8 cellular contexts compared by ENCODE assay signal in genomic region chr11:119095066-119095880, GRCh38. TPM values are rescaled to one million over a fixed set of nuclear protein-coding genes. Genes with fewer than 3 reads are reported as not detected.
DNase-seq lines count a peak whose midpoint lies in the region; ATAC-seq and TF ChIP-seq lines count a peak whose summit lies in the region.

No MANE protein-coding gene starts in this region.

- H3K36me3 ChIP-seq in mucosa of descending colon (ENCODE audit: low read depth), result no peaks in the 10 kb centered on the region

- no peaks in the 10 kb centered on the region for H3K9me3 ChIP-seq in mucosa of descending colon

- peaks cover 18% of the 10 kb centered on the region for H3K4me1 ChIP-seq in mucosa of descending colon (ENCODE audit: low read depth)

- ATAC-seq in GM21717 (IDR thresholded peaks at IDR 0.05; ENCODE audit: unreplicated experiment) (peak; percentile 67), mucosa of descending colon (peak; percentile 92)

- TF ChIP-seq CTCF in epithelial cell of proximal tubule (conservative IDR thresholded peaks at IDR 0.05; ENCODE audit: low read depth, low read length), result no peak
- no peak for TF ChIP-seq CTCF in mucosa of descending colon (IDR thresholded peaks at IDR 0.05)

- H3K4me3 ChIP-seq in Jurkat, Clone E6-1 (ENCODE audit: low read length), result peak overlapping the region; percentile 69
- H3K4me3 ChIP-seq in epithelial cell of proximal tubule (ENCODE audit: low read depth, low read length) (peak overlapping the region; percentile 82), mucosa of descending colon (peak overlapping the region; percentile 73)

- DNase-seq in DMS53 (lab: John Stamatoyannopoulos, UW) (peak; percentile 100), OCI-M2 (lab: John Stamatoyannopoulos, UW; ENCODE audit: unreplicated experiment) (peak; percentile 71), epithelial cell of proximal tubule (ENCODE audit: low read depth) (peak; percentile 94), mucosa of descending colon (peak; percentile 98 to 99 (median 98))
- DNase-seq in Jurkat, Clone E6-1 (ENCODE audit: low read depth, low spot score), result peak; percentile 100
- peak; percentile 98 for DNase-seq in activated T-cell treated with anti-CD3 and anti-CD28 coated beads, Interleukin-2, amount 50 U/mL, for 1 hour
- peak; percentile 96 to 98 for DNase-seq in stimulated activated CD8-positive, alpha-beta memory T cell treated with anti-CD3 and anti-CD28 coated beads, Interleukin-4, amount 100 ng/mL, for 1 hour (ENCODE audit: low read depth in 2 of 2, low spot score in 1 of 2)

- intact Hi-C loops in mucosa of descending colon (cut with DNase I, micrococcal nuclease), result no loop called here

RNA-seq across cellular contexts. Expression of gene DPAGT1, which starts 6.4 kb away (rescaled TPM):
- polyA plus RNA-seq in Jurkat, Clone E6-1 (2012; ENCODE audit: insufficient read depth, insufficient read length), result 43.7 TPM
- total RNA-seq in epithelial cell of proximal tubule, result 24.8 and 32.3 TPM in 2 replicates
- 10 to 100 TPM; 36.9 to 48.2 (median 39.5) TPM for total RNA-seq in mucosa of descending colon

RNA-seq across cellular contexts. Expression of gene HMBS, which starts 10.6 kb away (rescaled TPM):
- polyA plus RNA-seq in Jurkat, Clone E6-1 (2012; ENCODE audit: insufficient read depth, insufficient read length), result 106 TPM
- total RNA-seq in epithelial cell of proximal tubule (17.0 and 37.1 TPM in 2 replicates), mucosa of descending colon (10 to 100 TPM; 17.2 to 27.8 (median 19.5) TPM)

RNA-seq across cellular contexts. Expression of gene C2CD2L, which starts 11.9 kb away (rescaled TPM):
- 17.4 TPM for polyA plus RNA-seq in Jurkat, Clone E6-1 (2012; ENCODE audit: insufficient read depth, insufficient read length)
- 6.1 and 8.2 TPM in 2 replicates for total RNA-seq in epithelial cell of proximal tubule
- 10 to 100 TPM; 25.8 to 47.1 (median 36.1) TPM for total RNA-seq in mucosa of descending colon

RNA-seq across cellular contexts. Expression of gene HINFP, which starts 26.1 kb away (rescaled TPM):
- polyA plus RNA-seq in Jurkat, Clone E6-1 (2012; ENCODE audit: insufficient read depth, insufficient read length), result 28.8 TPM
- total RNA-seq in epithelial cell of proximal tubule, result 11.9 and 13.7 TPM in 2 replicates
- 10 to 100 TPM; 37.2 to 58.1 (median 42.2) TPM for total RNA-seq in mucosa of descending colon

RNA-seq across cellular contexts. Expression of gene VPS11, which starts 27.7 kb away (rescaled TPM):
- polyA plus RNA-seq in Jurkat, Clone E6-1 (2012; ENCODE audit: insufficient read depth, insufficient read length), result 38.9 TPM
- total RNA-seq in epithelial cell of proximal tubule (13.1 and 19.2 TPM in 2 replicates), mucosa of descending colon (10 to 100 TPM; 26.1 to 34.8 (median 29.1) TPM)

Comparison
In these comparisons a context has a peak if more than half of its experiments do, and no peak if none do; other contexts are left out.
1. Peak in every context shown above with its lines: DNase-seq, ATAC-seq and H3K4me3 ChIP-seq.